ENCODE assay signal across 4 cellular contexts in genomic region chr6:97078791-97079190, GRCh38.
"Had no signal": no experiment of that assay in that cellular context is flagged by ENCODE, and none has a peak within 500 bp of the region (broad histone marks: within the 10 kb centered on the region; RNA-seq: fewer than 3 reads in every experiment).

No MANE protein-coding gene starts in this region.

- H3K27ac Mint-ChIP-seq: IgD-negative memory B cell had no signal

- H3K9me3 Mint-ChIP-seq: IgD-negative memory B cell had no signal

- H3K4me3 Mint-ChIP-seq: IgD-negative memory B cell had no signal

- H3K27me3 Mint-ChIP-seq: IgD-negative memory B cell had no signal

- DNase-seq: IMR-90 had no signal

- H3K4me1 Mint-ChIP-seq: IgD-negative memory B cell had no signal

- ATAC-seq: HepG2, K562 had no signal
